In the genomic region with DNA sequence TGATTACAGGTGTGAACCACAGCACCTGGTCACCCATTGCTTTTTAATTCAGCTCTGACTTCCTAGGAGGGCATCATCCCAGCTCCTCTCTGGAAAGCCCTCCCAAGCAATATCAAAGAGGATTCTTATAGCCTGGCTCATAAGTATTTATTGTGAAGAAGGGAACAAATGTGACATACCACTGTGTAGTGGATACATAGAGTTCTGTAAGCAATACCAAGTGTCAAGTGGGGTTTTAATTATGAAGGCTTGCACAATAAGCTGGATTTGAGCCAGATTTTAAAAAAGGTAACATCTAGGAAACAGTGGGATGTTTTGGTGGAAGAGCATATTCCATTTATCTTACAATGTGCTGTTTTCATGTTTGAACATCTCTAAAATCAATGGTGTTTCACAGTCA, we compare ENCODE assay signal across 1 cellular context.
A peak's percentile ranks its signal among the peaks of the same experiment; 100 is the strongest.
TF ChIP-seq lines count a peak whose summit lies in the region.

No MANE protein-coding gene starts in this region.

TF ChIP-seq in HCT116, 20 proteins besides CTCF, POLR2A, EP300 and RAD21:
- peak; percentile 18; the same call in 1 of the 2 replicates for TF ChIP-seq CEBPB (IDR thresholded peaks at IDR 0.05; ENCODE audit: low read depth)
- TF ChIP-seq, protein P1, sequence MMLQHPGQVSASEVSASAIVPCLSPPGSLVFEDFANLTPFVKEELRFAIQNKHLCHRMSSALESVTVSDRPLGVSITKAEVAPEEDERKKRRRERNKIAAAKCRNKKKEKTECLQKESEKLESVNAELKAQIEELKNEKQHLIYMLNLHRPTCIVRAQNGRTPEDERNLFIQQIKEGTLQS (IDR thresholded peaks at IDR 0.05), result no peak
TF ChIP-seq in HCT116: peak in this region for 1.
